Comparison of ENCODE assay signal across 9 cellular contexts in the genomic region with DNA sequence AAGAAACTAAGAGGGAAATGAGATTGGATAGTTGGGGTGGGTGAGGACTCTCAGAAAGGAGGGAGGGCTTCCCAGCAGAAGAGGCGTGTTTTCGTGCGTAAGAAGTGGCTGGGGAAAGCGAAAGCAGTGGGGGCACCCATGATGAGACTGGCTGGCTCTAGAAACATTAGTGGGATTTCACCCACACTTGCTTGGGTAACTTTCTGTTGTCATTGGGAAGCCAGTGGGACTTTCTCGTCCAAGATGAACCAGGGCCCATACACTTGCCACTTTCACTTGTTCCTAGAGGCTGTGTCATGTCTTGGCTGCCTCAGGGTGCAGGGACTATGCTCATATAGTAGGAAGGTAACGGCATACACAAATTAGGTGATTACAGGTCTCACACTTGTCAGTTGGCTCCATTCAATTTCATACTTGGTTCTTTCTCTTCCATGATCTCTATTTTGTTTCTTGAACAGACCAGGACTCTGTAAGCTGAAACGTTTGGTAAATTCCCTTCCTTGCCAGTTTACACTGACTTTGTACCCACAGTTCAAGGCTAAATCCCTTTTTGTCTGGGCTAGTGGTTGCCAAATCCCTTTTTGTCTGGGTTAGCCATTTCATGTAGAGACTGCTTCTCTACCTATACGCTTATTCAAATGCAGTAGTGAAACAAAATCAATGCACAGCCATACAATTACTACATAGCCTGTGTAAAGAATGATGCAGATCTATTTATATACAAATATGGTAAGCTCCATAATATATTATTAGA. TPM values are rescaled to one million over a fixed set of nuclear protein-coding genes. Genes with fewer than 3 reads are reported as not detected.
A peak's percentile ranks its signal among the peaks of the same experiment; 100 is the strongest.
DNase-seq lines count a peak whose midpoint lies in the region; ATAC-seq and TF ChIP-seq lines count a peak whose summit lies in the region.
"Had no signal": no experiment of that assay in that cellular context is flagged by ENCODE, and none has a peak within 500 bp of the region (broad histone marks: within the 10 kb centered on the region; RNA-seq: fewer than 3 reads in every experiment).

No MANE protein-coding gene starts in this region.

- ATAC-seq in HG02798 (IDR thresholded peaks at IDR 0.05; ENCODE audit: poor library complexity, unreplicated experiment) (peak; percentile 50), Right ventricle myocardium superior (ENCODE audit: poor library complexity) (no peak), GM21825 (IDR thresholded peaks at IDR 0.05; ENCODE audit: unreplicated experiment) (no peak)
- ATAC-seq in natural killer cell treated with Interleukin-12 subunit alpha and Interleukin-12 subunit beta and Interleukin-15 and Interleukin-18, amount 100 ng/mL, for 72 hours, result peak; percentile 86 to 90

- H3K4me3 Mint-ChIP-seq in natural killer cell treated with Interleukin-12 subunit alpha and Interleukin-12 subunit beta and Interleukin-15 and Interleukin-18, amount 100 ng/mL, for 72 hours, result peak overlapping the region; percentile 68

- peaks cover 39 to 49% of the 10 kb centered on the region in 2 donors for H3K4me1 Mint-ChIP-seq in natural killer cell treated with Interleukin-12 subunit alpha and Interleukin-12 subunit beta and Interleukin-15 and Interleukin-18, amount 100 ng/mL, for 72 hours (ENCODE audit: low read depth in 2 of 2)

- peak overlapping the region; percentile 69 to 86 for H3K27ac Mint-ChIP-seq in natural killer cell treated with Interleukin-12 subunit alpha and Interleukin-12 subunit beta and Interleukin-15 and Interleukin-18, amount 100 ng/mL, for 72 hours

- intact Hi-C loops in Right ventricle myocardium superior (cut with DNase I), result no loop called here

- H3K27me3 Mint-ChIP-seq in natural killer cell treated with Interleukin-12 subunit alpha and Interleukin-12 subunit beta and Interleukin-15 and Interleukin-18, amount 100 ng/mL, for 72 hours, result no peaks in the 10 kb centered on the region

- H3K9me3 Mint-ChIP-seq in natural killer cell treated with Interleukin-12 subunit alpha and Interleukin-12 subunit beta and Interleukin-15 and Interleukin-18, amount 100 ng/mL, for 72 hours, result no peaks in the 10 kb centered on the region

- H3K36me3 Mint-ChIP-seq in natural killer cell treated with Interleukin-12 subunit alpha and Interleukin-12 subunit beta and Interleukin-15 and Interleukin-18, amount 100 ng/mL, for 72 hours, result no peaks in the 10 kb centered on the region

- peak; percentile 83 for DNase-seq in GM12865 (ENCODE audit: low read depth)
- DNase-seq in activated CD8-positive, alpha-beta memory T cell treated with anti-CD3 and anti-CD28 coated beads for 24 hours, result peak; percentile 62
- DNase-seq in natural killer cell treated with Interleukin-12 subunit alpha and Interleukin-12 subunit beta and Interleukin-15 and Interleukin-18, amount 100 ng/mL, for 72 hours (ENCODE audit: low spot score), result peak; percentile 87
- DNase-seq in NCI-H2171 (lab: John Stamatoyannopoulos, UW), result no peak
- DNase-seq in NCI-H2196 treated with DMSO at 0.1 percent for 48 hours (lab: John Stamatoyannopoulos, UW; ENCODE audit: unreplicated experiment), result no peak
- DNase-seq in Right ventricle myocardium superior, result no peak
- DNase-seq: thyroid gland had no signal

- TF ChIP-seq CTCF in GM12865 (IDR thresholded peaks at IDR 0.05; ENCODE audit: insufficient read depth, low read depth, low read length, missing control alignments), result no peak

- H3K4me3 ChIP-seq in GM12865 (ENCODE audit: low read depth, low read length), result peak overlapping the region; percentile 34
- H3K4me3 ChIP-seq: thyroid gland had no signal

RNA-seq across cellular contexts. Expression of a gene that starts 42.0 kb away (rescaled TPM):
- total RNA-seq in natural killer cell treated with Interleukin-12 subunit alpha and Interleukin-12 subunit beta and Interleukin-15 and Interleukin-18, amount 100 ng/mL, for 72 hours, result 1 to 10 TPM; 3.1 to 6.3 TPM
- not detected for total RNA-seq in Right ventricle myocardium superior
- total RNA-seq: thyroid gland had no signal

RNA-seq across cellular contexts. Expression of a gene that starts 50.7 kb away (rescaled TPM):
- 100 to 1,000 TPM; 145 to 214 TPM for total RNA-seq in natural killer cell treated with Interleukin-12 subunit alpha and Interleukin-12 subunit beta and Interleukin-15 and Interleukin-18, amount 100 ng/mL, for 72 hours
- total RNA-seq in Right ventricle myocardium superior, result 117 TPM

Comparison
In these comparisons a context has a peak if more than half of its experiments do, and no peak if none do; other contexts are left out.
1. DNase-seq: peak in GM12865 (single experiment), activated CD8-positive, alpha-beta memory T cell treated with anti-CD3 and anti-CD28 coated beads for 24 hours (single experiment) and natural killer cell treated with Interleukin-12 subunit alpha and Interleukin-12 subunit beta and Interleukin-15 and Interleukin-18, amount 100 ng/mL, for 72 hours (single experiment); none in NCI-H2171 (single experiment), NCI-H2196 treated with DMSO at 0.1 percent for 48 hours (single experiment) and Right ventricle myocardium superior (single experiment).
2. ATAC-seq: peak in HG02798 (single experiment) and natural killer cell treated with Interleukin-12 subunit alpha and Interleukin-12 subunit beta and Interleukin-15 and Interleukin-18, amount 100 ng/mL, for 72 hours (2 of 2); none in Right ventricle myocardium superior (single experiment) and GM21825 (single experiment).